In the genomic region with DNA sequence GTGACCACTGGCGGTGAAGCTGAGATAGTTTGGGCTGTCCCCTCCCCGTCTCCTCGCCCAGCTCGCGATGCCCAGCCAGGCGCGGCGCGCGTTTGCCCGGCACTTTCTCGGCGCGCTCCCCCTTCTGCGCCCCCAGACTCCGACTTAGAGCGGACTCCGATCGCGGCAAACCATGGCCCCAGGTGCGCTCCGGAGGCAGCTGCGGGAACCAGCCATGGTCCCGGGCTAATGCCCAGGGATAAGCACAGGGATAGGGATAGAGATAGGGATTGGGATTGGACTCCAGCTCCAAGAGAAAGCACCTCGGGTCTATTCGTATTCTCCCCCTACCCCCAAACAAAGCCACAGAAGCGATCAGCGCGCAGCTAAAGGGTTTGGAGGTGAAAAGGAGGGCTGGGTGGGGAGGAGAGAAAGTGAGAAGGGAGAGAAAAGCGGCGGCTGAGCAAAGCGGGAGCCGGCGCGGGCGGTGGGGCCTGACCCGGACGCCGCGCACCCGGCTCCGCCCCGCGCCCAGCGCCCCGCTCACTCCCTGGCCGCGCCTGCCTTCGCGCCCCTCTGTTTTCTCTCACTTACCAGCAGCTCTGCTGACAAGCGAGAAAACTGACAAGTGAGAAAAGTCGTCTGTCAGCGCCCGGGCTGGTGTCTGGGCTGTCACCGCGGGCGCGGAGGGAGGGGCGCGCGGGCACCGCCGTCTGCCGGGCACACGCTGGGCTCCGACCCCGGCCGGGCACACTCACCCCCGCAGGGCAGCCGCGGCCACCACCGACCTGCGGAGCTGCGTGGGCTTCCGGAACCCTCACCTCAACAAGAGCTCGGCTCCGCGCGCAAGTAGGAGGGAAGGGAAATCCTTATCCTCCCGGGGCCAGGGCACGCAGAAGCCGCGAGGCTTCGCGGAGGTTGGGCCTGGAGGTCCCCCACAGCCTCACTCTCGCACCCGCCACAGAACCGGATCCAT, we compare ENCODE assay signal across 10 cellular contexts. TPM values are rescaled to one million over a fixed set of nuclear protein-coding genes. Genes with fewer than 3 reads are reported as not detected.
DNase-seq lines count a peak whose midpoint lies in the region; ATAC-seq and TF ChIP-seq lines count a peak whose summit lies in the region.
"Had no signal": no experiment of that assay in that cellular context is flagged by ENCODE, and none has a peak within 500 bp of the region (broad histone marks: within the 10 kb centered on the region; RNA-seq: fewer than 3 reads in every experiment).

A gene (minus strand): TSS at position 2 of the 955 bp plus-strand sequence.

- H3K27ac ChIP-seq in sigmoid colon = peak within 1 kb of the TSS; percentile 38 to 81 (median 73)

- H3K27me3 ChIP-seq in iPS-15b (ENCODE audit: control insufficient read depth, insufficient read depth, low read length) (peaks cover 87% of the 10 kb centered on the region), sigmoid colon (peaks cover 0 to 33% (median 3%) of the 10 kb centered on the region in 3 donors)

- H3K36me3 ChIP-seq in iPS-15b (ENCODE audit: control insufficient read depth, insufficient read depth, low read length) (no peaks in the 10 kb centered on the region), sigmoid colon (no peaks in the 10 kb centered on the region)

- 1% methylated on average over 88 of the region's 88 CpGs for WGBS in sigmoid colon, 2 donors

- TF ChIP-seq CTCF in GM13976 (IDR thresholded peaks at IDR 0.05; ENCODE audit: borderline replicate concordance, control extremely low read depth, extremely low read depth, insufficient read depth, missing control alignments) (no peak), sigmoid colon (IDR thresholded peaks at IDR 0.05) (no peak)

- H3K9me3 ChIP-seq in iPS-15b (ENCODE audit: control insufficient read depth, insufficient read depth, low read length) = no peaks in the 10 kb centered on the region
- H3K9me3 ChIP-seq in sigmoid colon = no peaks in the 10 kb centered on the region

- no peak within 1 kb of the TSS for H3K9ac ChIP-seq in iPS-15b (ENCODE audit: low read depth, low read length)

- ATAC-seq in left colon (no peak), left lobe of liver (no peak), HG03354 (IDR thresholded peaks at IDR 0.05; ENCODE audit: poor library complexity, severe bottlenecking, unreplicated experiment) (no peak)
- ATAC-seq: GM12878 had no signal

- H3K4me1 ChIP-seq in iPS-15b (ENCODE audit: control insufficient read depth, insufficient read depth, low read length) (no peaks in the 10 kb centered on the region), sigmoid colon (peaks cover 0 to 24% (median 18%) of the 10 kb centered on the region in 4 donors)

- in situ Hi-C loops in GM13976 (cut with MboI; ENCODE audit: low sequenced_read_pairs, unreplicated experiment) = no loop called here

- intact Hi-C loops in sigmoid colon (cut with DNase I) (no loop called here), left colon (cut with DNase I, micrococcal nuclease) (no loop called here)

- no peak for TF ChIP-seq EP300 in sigmoid colon (IDR thresholded peaks at IDR 0.05)

- H3K4me3 ChIP-seq in iPS-15b (ENCODE audit: low read depth, low read length) (peak within 1 kb of the TSS; percentile 79), sigmoid colon (peak within 1 kb of the TSS; percentile 37 to 67 (median 62))
- H3K4me3 ChIP-seq: GM12878 had no signal

- no peak for TF ChIP-seq POLR2A in sigmoid colon (IDR thresholded peaks at IDR 0.05)

- peak; percentile 34 for DNase-seq in GM13976 (ENCODE audit: low spot score)
- peak; percentile 75 for DNase-seq in astrocyte of the hippocampus (ENCODE audit: low read depth, low spot score)
- no peak for DNase-seq in sigmoid colon
- DNase-seq in activated T-cell treated with anti-CD3 and anti-CD28 coated beads, Interleukin-2, amount 50 U/mL, for 1 hour = no peak
- DNase-seq in left colon = no peak
- no peak for DNase-seq in left lobe of liver (ENCODE audit: low spot score)
- DNase-seq: activated T-cell treated with anti-CD3 and anti-CD28 coated beads, Interleukin-2, amount 50 U/mL, for 4 hours had no signal

RNA-seq across cellular contexts. Expression of the gene that starts here (rescaled TPM):
- total RNA-seq in sigmoid colon (10 to 100 TPM in 3 of 4 donors, 1 to 10 TPM in 1; 5.9 to 19.4 (median 12.3) TPM), left colon (1 to 10 TPM; 2.1 to 4.0 TPM), left lobe of liver (0.03 TPM)
- 1 to 10 TPM in 1 of 3 donors, under 1 TPM in 2; under 0.01 to 1.4 (median 0.99) TPM for polyA plus RNA-seq in sigmoid colon
- total RNA-seq: activated T-cell treated with anti-CD3 and anti-CD28 coated beads, Interleukin-2, amount 50 U/mL, for 4 hours had no signal

Comparison
In these comparisons a context has a peak if more than half of its experiments do, and no peak if none do; other contexts are left out.
1. DNase-seq: peak in GM13976 (single experiment) and astrocyte of the hippocampus (single experiment); none in sigmoid colon (single experiment), activated T-cell treated with anti-CD3 and anti-CD28 coated beads, Interleukin-2, amount 50 U/mL, for 1 hour (single experiment), left colon (0 of 2) and left lobe of liver (single experiment).